ENCODE assay signal across 8 cellular contexts in genomic region chr12:12725956-12726542, GRCh38. TPM values are rescaled to one million over a fixed set of nuclear protein-coding genes. Genes with fewer than 3 reads are reported as not detected.
DNase-seq lines count a peak whose midpoint lies in the region; ATAC-seq and TF ChIP-seq lines count a peak whose summit lies in the region.

No MANE protein-coding gene starts in this region.

- intact Hi-C loops in sigmoid colon (cut with DNase I): loop anchor here (1.0 to 2.0 kb wide), 2 partner anchors 9 to 61 kb away; partner anchors contain the start of gene CDKN1B

- H3K27me3 ChIP-seq in sigmoid colon: no peaks in the 10 kb centered on the region

- H3K27ac ChIP-seq in RWPE1 (peak overlapping the region; percentile 100), sigmoid colon (peak overlapping the region; percentile 98 to 100 (median 99))

- H3K9me3 ChIP-seq in sigmoid colon: no peaks in the 10 kb centered on the region

- H3K4me3 ChIP-seq in fibroblast of mammary gland (ENCODE audit: control insufficient read depth, low read depth, low read length): peak overlapping the region; percentile 85
- peak overlapping the region; percentile 58 to 81 (median 74) for H3K4me3 ChIP-seq in sigmoid colon

- in situ Hi-C loops in GM18951 (cut with MboI; ENCODE audit: low sequenced_read_pairs, unreplicated experiment): no loop called here

- CTCF ChIA-PET in RWPE1 (lab: Yijun Ruan, JAX): interaction anchor here (0.5 to 0.7 kb wide), 2 partner anchors 95 to 166 kb away, joined by 3 read pairs; no protein-coding TSS in a partner anchor

- no peak for TF ChIP-seq EP300 in sigmoid colon (IDR thresholded peaks at IDR 0.05)

- no peak for DNase-seq in RWPE1 (ENCODE audit: low spot score)
- DNase-seq in fibroblast of mammary gland (ENCODE audit: low read depth): no peak
- no peak for DNase-seq in sigmoid colon
- no peak for DNase-seq in NCI-H774 (lab: John Stamatoyannopoulos, UW)
- DNase-seq in DMS 273 treated with DMSO at 0.1 percent for 48 hours (lab: John Stamatoyannopoulos, UW): no peak
- no peak for DNase-seq in T-helper 9 cell

- TF ChIP-seq CTCF in RWPE1 (conservative IDR thresholded peaks at IDR 0.05; ENCODE audit: low read depth): no peak
- no peak for TF ChIP-seq CTCF in fibroblast of mammary gland (conservative IDR thresholded peaks at IDR 0.05; ENCODE audit: control insufficient read depth, insufficient read depth, low read depth, low read length)
- no peak for TF ChIP-seq CTCF in sigmoid colon (IDR thresholded peaks at IDR 0.05)

- peaks cover 0 to 31% (median 22%) of the 10 kb centered on the region in 4 donors for H3K4me1 ChIP-seq in sigmoid colon

- 0 to 1% methylated on average over 26 of the region's 26 CpGs for WGBS in sigmoid colon, 2 donors

- POLR2A ChIA-PET in RWPE1 (lab: Yijun Ruan, JAX; ENCODE audit: low non-redundant PET): interaction anchor here (0.7 to 1.0 kb wide), 2 partner anchors 10 to 61 kb away, joined by 3 to 6 read pairs; no protein-coding TSS in a partner anchor

- TF ChIP-seq POLR2A in GM18951 (IDR thresholded peaks at IDR 0.05; ENCODE audit: extremely low read depth, insufficient read depth, insufficient read length): peak; percentile 68
- no peak for TF ChIP-seq POLR2A in sigmoid colon (IDR thresholded peaks at IDR 0.05)

- H3K36me3 ChIP-seq in sigmoid colon: peaks cover 0 to 15% (median 2%) of the 10 kb centered on the region in 4 donors

- ATAC-seq in GM18867 (IDR thresholded peaks at IDR 0.05; ENCODE audit: unreplicated experiment): no peak

RNA-seq across cellular contexts. Expression of gene CDKN1B, which starts 8.9 kb away (rescaled TPM):
- 100 to 1,000 TPM in 1 of 4 donors, 10 to 100 TPM in 3; 52.5 to 106 (median 81.3) TPM for total RNA-seq in sigmoid colon
- 10 to 100 TPM; 36.8 to 47.1 (median 43.8) TPM for polyA plus RNA-seq in sigmoid colon

RNA-seq across cellular contexts. Expression of gene GPR19, which starts 30.1 kb away (rescaled TPM):
- under 1 TPM in 1 of 4 donors, not detected in 3; 0.36 TPM for total RNA-seq in sigmoid colon
- polyA plus RNA-seq in sigmoid colon: under 1 TPM in 1 of 3 donors, not detected in 2; 0.98 TPM

RNA-seq across cellular contexts. Expression of gene APOLD1, which starts 59.4 kb away (rescaled TPM):
- 10 to 100 TPM; 13.9 to 24.8 (median 19.9) TPM for total RNA-seq in sigmoid colon
- 1 to 10 TPM in 2 of 3 donors, under 1 TPM in 1; 0.46 to 8.0 (median 6.0) TPM for polyA plus RNA-seq in sigmoid colon
